In the genomic region with DNA sequence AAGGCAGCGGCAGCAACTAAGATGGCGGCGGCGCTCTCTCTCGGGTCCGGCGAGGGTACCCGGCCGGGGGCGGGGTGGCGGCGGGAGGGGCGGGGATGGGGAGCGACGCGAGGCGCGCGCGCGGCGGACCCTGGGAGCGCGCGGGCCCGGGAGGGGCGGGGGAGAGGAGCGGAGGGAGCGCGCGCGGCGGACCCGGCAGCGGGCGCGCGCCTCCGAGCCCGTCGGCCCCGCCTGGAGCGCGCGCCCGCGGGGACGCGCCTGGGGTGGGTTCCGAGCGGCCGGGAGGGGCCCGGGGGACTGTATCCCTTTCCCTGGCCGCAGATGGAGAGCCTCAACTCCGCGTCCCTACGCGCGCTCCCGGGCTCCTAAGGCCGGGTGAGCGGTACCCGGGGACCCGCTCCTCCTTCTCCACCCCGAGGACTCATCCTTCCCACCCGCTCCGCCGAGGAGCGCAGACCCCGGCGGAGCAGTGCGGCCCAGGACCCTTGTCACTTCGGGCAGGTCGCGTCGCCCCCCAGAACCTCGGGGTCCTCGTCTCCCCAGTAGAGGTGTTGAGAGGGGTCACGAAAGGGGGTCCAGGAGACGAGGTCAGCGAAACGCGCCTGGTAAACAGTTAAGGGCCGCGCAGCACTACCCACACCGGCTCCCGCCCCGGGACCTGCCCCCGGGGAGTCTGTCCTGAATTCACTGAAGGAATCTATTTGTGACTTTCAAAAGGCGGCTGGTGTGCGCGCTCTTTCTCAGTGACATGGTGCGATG, we compare ENCODE assay signal across 8 cellular contexts. TPM values are rescaled to one million over a fixed set of nuclear protein-coding genes. Genes with fewer than 3 reads are reported as not detected.
DNase-seq lines count a peak whose midpoint lies in the region; ATAC-seq, FAIRE-seq and TF ChIP-seq lines count a peak whose summit lies in the region.

Gene CLSTN1, minus strand, starts transcription at position 23 of the 759 bp plus-strand sequence. CDS start 232 bp downstream, outside the sequence.

- intact Hi-C loops in kidney (cut with DNase I) = no loop called here

- peak within 1 kb of the TSS; percentile 67 to 71 for H3K9ac ChIP-seq in kidney (ENCODE audit: low read length in 2 of 2)

- H3K27ac ChIP-seq in kidney (ENCODE audit: low read depth in 2 of 2, low read length in 2 of 2) = peak within 1 kb of the TSS; percentile 78 to 81

- no peak for TF ChIP-seq CTCF in GM12864 (IDR thresholded peaks at IDR 0.05; ENCODE audit: low read depth, low read length, missing control alignments)
- TF ChIP-seq CTCF in kidney (IDR thresholded peaks at IDR 0.05; ENCODE audit: borderline replicate concordance, extremely low read depth, insufficient read depth) = no peak

- FAIRE-seq in kidney (lab: Jason Lieb, UNC) = no peak

- DNase-seq in GM12864 (ENCODE audit: low read depth) = peak; percentile 45
- DNase-seq in NCI-H2227 treated with DMSO at 0.1 percent for 48 hours (lab: John Stamatoyannopoulos, UW) = peak; percentile 82
- peak; percentile 83 for DNase-seq in activated CD4-positive, alpha-beta T cell treated with anti-CD3 and anti-CD28 coated beads for 1 hour
- peak; percentile 86 for DNase-seq in cerebellar cortex (ENCODE audit: low spot score)
- peak; percentile 97 for DNase-seq in kidney
- DNase-seq in stimulated activated CD4-positive, alpha-beta T cell treated with anti-CD3 and anti-CD28 coated beads, Interleukin-12 subunit alpha, Interleukin-12 subunit beta, amount 100 ng/mL, for 48 hours (ENCODE audit: low read depth in 2 of 3, low spot score in 1 of 3) = peak; percentile 82 to 88 (median 83)
- DNase-seq in cortex of kidney (lab: John Stamatoyannopoulos, UW) = no peak

- peaks cover 20 to 24% of the 10 kb centered on the region in 2 donors for H3K4me1 ChIP-seq in kidney (ENCODE audit: control insufficient read depth in 1 of 2, insufficient read depth in 1 of 2, low read depth in 1 of 2, low read length in 2 of 2)

- H3K36me3 ChIP-seq in kidney (ENCODE audit: control insufficient read depth in 1 of 2, insufficient read depth in 2 of 2, low read length in 2 of 2) = no peaks in the 10 kb centered on the region

- peak; percentile 67 for ATAC-seq in HG02943 (IDR thresholded peaks at IDR 0.05; ENCODE audit: low read depth, unreplicated experiment)

- H3K9me3 ChIP-seq in kidney (ENCODE audit: control insufficient read depth in 1 of 2, low read length in 2 of 2) = no peaks in the 10 kb centered on the region

- H3K4me3 ChIP-seq in GM12864 (ENCODE audit: low read depth, low read length) (peak within 1 kb of the TSS; percentile 92), kidney (ENCODE audit: low read length in 2 of 2) (peak within 1 kb of the TSS; percentile 80 to 90)

RNA-seq across cellular contexts. Expression of gene CLSTN1, which starts in this region (rescaled TPM):
- 158 TPM for total RNA-seq in kidney
- 114 TPM for polyA plus RNA-seq in kidney (ENCODE audit: insufficient read depth, low read depth, low replicate concordance)
